In the genomic region with DNA sequence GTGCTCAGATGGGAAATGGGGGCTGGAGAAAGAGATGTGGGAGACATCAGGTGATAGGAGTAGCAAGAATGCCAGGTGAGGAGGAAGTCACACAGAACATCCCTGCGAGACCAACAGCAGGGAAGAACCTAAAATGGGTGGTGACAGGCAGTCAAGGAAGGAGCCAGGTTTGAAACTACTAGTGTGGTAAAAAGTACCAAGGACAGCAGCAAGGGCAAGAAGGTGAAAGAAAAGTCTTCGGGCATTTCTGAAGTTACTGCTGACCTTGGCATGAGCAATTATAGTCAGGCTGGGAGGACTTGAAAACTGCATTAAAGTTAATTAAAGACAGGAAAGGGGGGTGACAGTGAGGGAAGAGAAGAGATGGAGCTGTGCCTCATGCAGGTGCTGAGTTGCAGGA, we compare ENCODE assay signal across 21 cellular contexts.
DNase-seq lines count a peak whose midpoint lies in the region; ATAC-seq, FAIRE-seq and TF ChIP-seq lines count a peak whose summit lies in the region.
"Had no signal": no experiment of that assay in that cellular context is flagged by ENCODE, and none has a peak within 500 bp of the region (broad histone marks: within the 10 kb centered on the region; RNA-seq: fewer than 3 reads in every experiment).

No MANE protein-coding gene starts in this region.

- H3K27me3 ChIP-seq in SK-N-SH (ENCODE audit: insufficient read depth) (no peaks in the 10 kb centered on the region), astrocyte (ENCODE audit: insufficient read depth, low read length) (no peaks in the 10 kb centered on the region), osteoblast (ENCODE audit: insufficient read depth, low read length) (no peaks in the 10 kb centered on the region)

- H3K27me3 Mint-ChIP-seq in astrocyte (ENCODE audit: low read depth, unreplicated experiment) (no peaks in the 10 kb centered on the region), type B pancreatic cell (peaks cover 10% of the 10 kb centered on the region)

- H3K9me3 Mint-ChIP-seq in astrocyte (ENCODE audit: unreplicated experiment) (no peaks in the 10 kb centered on the region), type B pancreatic cell (no peaks in the 10 kb centered on the region)

- H3K9me2 ChIP-seq in SK-N-SH = no peaks in the 10 kb centered on the region

- no peaks in the 10 kb centered on the region for H3K9me3 ChIP-seq in SK-N-SH
- H3K9me3 ChIP-seq in astrocyte (ENCODE audit: insufficient read depth, low read depth, low read length) = no peaks in the 10 kb centered on the region
- H3K9me3 ChIP-seq in osteoblast (ENCODE audit: low read depth, low read length) = no peaks in the 10 kb centered on the region

- H3K9ac ChIP-seq in SK-N-SH (no peak overlapping the region), astrocyte (ENCODE audit: low read length) (no peak overlapping the region)

- H3K36me3 ChIP-seq in SK-N-SH (replicated peaks in 1 of 2; ENCODE audit: control insufficient read depth in 1 of 2, insufficient read depth in 2 of 2, low read length in 1 of 2) (no peaks in the 10 kb centered on the region), astrocyte (ENCODE audit: insufficient read depth, low read length) (no peaks in the 10 kb centered on the region), osteoblast (ENCODE audit: insufficient read depth, low read length) (no peaks in the 10 kb centered on the region)

- H3K79me2 ChIP-seq in SK-N-SH (ENCODE audit: insufficient read depth) (no peaks in the 10 kb centered on the region), astrocyte (ENCODE audit: insufficient read depth, low read length) (no peaks in the 10 kb centered on the region), osteoblast (ENCODE audit: insufficient read depth, low read length) (no peaks in the 10 kb centered on the region)

- WGBS in SK-N-SH (ENCODE audit: low lambda C conversion rate) = 33% methylated on average over 2 of the region's 2 CpGs

- FAIRE-seq in astrocyte (lab: Jason Lieb, UNC) = no peak
- FAIRE-seq: G401.6, GM19239, H54 had no signal

- H3K4me2 ChIP-seq in SK-N-SH (no peak overlapping the region), astrocyte (ENCODE audit: low read length) (peak overlapping the region; percentile 37), osteoblast (ENCODE audit: insufficient read depth, low read length) (no peak overlapping the region)

- H3K4me3 Mint-ChIP-seq in astrocyte (ENCODE audit: unreplicated experiment) (no peak overlapping the region), type B pancreatic cell (no peak overlapping the region)
- H3K4me3 Mint-ChIP-seq: HFFc6 had no signal

- no peak overlapping the region for H3K4me3 ChIP-seq in SK-N-SH (ENCODE audit: low read depth in 2 of 2, low read length in 1 of 2)
- H3K4me3 ChIP-seq in astrocyte (ENCODE audit: insufficient read depth, low read depth, low read length) = no peak overlapping the region
- H3K4me3 ChIP-seq in osteoblast (ENCODE audit: insufficient read depth, low read length) = no peak overlapping the region
- no peak overlapping the region for H3K4me3 ChIP-seq in coronary artery

- H2AFZ ChIP-seq in SK-N-SH (ENCODE audit: low read depth) (no peak overlapping the region), astrocyte (ENCODE audit: low read depth, low read length) (no peak overlapping the region), osteoblast (ENCODE audit: low read length) (no peak overlapping the region)

- peaks cover 18% of the 10 kb centered on the region for H3K4me1 Mint-ChIP-seq in astrocyte (ENCODE audit: low read depth, unreplicated experiment)
- H3K4me1 Mint-ChIP-seq in type B pancreatic cell (ENCODE audit: unreplicated experiment) = no peaks in the 10 kb centered on the region

- TF ChIP-seq CTCF in SK-N-SH (IDR thresholded peaks at IDR 0.05) (no peak), astrocyte (IDR thresholded peaks at IDR 0.05; ENCODE audit: insufficient read depth, low read depth, low read length) (no peak), osteoblast (IDR thresholded peaks at IDR 0.05; ENCODE audit: extremely low read depth, low read depth, low read length) (no peak), coronary artery (IDR thresholded peaks at IDR 0.05) (no peak), type B pancreatic cell (conservative IDR thresholded peaks at IDR 0.05) (no peak)

- H3K4me1 ChIP-seq in SK-N-SH (ENCODE audit: control insufficient read depth in 1 of 2, insufficient read depth in 2 of 2, low read depth in 1 of 2, low read length in 1 of 2) = no peaks in the 10 kb centered on the region
- peaks cover 41% of the 10 kb centered on the region for H3K4me1 ChIP-seq in astrocyte (ENCODE audit: insufficient read depth, low read length)
- H3K4me1 ChIP-seq in osteoblast (ENCODE audit: insufficient read depth, low read length) = no peaks in the 10 kb centered on the region

- H4K20me1 ChIP-seq in SK-N-SH (ENCODE audit: insufficient read depth) = no peaks in the 10 kb centered on the region
- H4K20me1 ChIP-seq in astrocyte (ENCODE audit: insufficient read depth, low read length) = no peaks in the 10 kb centered on the region
- no peaks in the 10 kb centered on the region for H4K20me1 ChIP-seq in osteoblast (ENCODE audit: insufficient read depth, low read length)

- CTCF ChIA-PET in SK-N-SH (lab: Yijun Ruan, JAX) = interaction anchor here (1.4 kb wide), 1 partner anchor 40 kb away, joined by 3 read pairs; no protein-coding TSS in a partner anchor

- TF ChIP-seq RAD21 in SK-N-SH (IDR thresholded peaks at IDR 0.05; ENCODE audit: low read length) = no peak

- DNase-seq in SK-N-SH (no peak), astrocyte (ENCODE audit: low read depth) (no peak), iPS-NIHi11 (ENCODE audit: low spot score) (peak; percentile 14), osteoblast (ENCODE audit: insufficient read length, low spot score, missing footprints) (peak; percentile 9), coronary artery (ENCODE audit: low spot score) (no peak), type B pancreatic cell (ENCODE audit: extremely low spot score, unreplicated experiment) (no peak)
- no peak for DNase-seq in stimulated activated naive CD4-positive, alpha-beta T cell (lab: John Stamatoyannopoulos, UW)
- DNase-seq: HFFc6; NCI-H1092; NCI-H1436; NCI-H1930; NCI-H69; NK-92 treated with Interleukin-12 subunit alpha and Interleukin-12 subunit beta, amount 100 ng/mL, for 24 hours; SHP77 treated with DMSO at 0.1 percent for 48 hours had no signal

- H3K36me3 Mint-ChIP-seq in astrocyte (ENCODE audit: low read depth, unreplicated experiment) (no peaks in the 10 kb centered on the region), type B pancreatic cell (no peaks in the 10 kb centered on the region)

- H3K27ac Mint-ChIP-seq in astrocyte (ENCODE audit: unreplicated experiment) = no peak overlapping the region
- H3K27ac Mint-ChIP-seq in type B pancreatic cell = no peak overlapping the region
- H3K27ac Mint-ChIP-seq: HFFc6 had no signal

- no peak for ATAC-seq in SK-N-SH treated with all-trans-retinoic acid at 6 μM for 48 hours

- POLR2A ChIA-PET in SK-N-SH (lab: Yijun Ruan, JAX) = no interaction called here

- H3K27ac ChIP-seq in SK-N-SH (ENCODE audit: low read depth in 2 of 2, low read length in 1 of 2) (no peak overlapping the region), astrocyte (ENCODE audit: low read depth, low read length) (no peak overlapping the region), osteoblast (ENCODE audit: low read depth, low read length) (no peak overlapping the region), coronary artery (no peak overlapping the region)
- H3K27ac ChIP-seq: 22Rv1, C4-2B, RWPE1 had no signal

- TF ChIP-seq EP300 in SK-N-SH (IDR thresholded peaks at IDR 0.05; ENCODE audit: borderline replicate concordance in 1 of 2, low read depth in 1 of 2, low read length in 1 of 2) = no peak

- no peaks in the 10 kb centered on the region for H3F3A ChIP-seq in SK-N-SH (replicated peaks; ENCODE audit: insufficient read depth)

TF ChIP-seq in SK-N-SH, 30 proteins besides CTCF, POLR2A, EP300 and RAD21 (continues in another document):
- TF ChIP-seq MXI1 (IDR thresholded peaks at IDR 0.05; ENCODE audit: low read depth, low read length) (no peak), FOXM1 (IDR thresholded peaks at IDR 0.05; ENCODE audit: low read depth) (no peak), JUND (IDR thresholded peaks at IDR 0.05) (no peak)
- TF ChIP-seq, protein P1, sequence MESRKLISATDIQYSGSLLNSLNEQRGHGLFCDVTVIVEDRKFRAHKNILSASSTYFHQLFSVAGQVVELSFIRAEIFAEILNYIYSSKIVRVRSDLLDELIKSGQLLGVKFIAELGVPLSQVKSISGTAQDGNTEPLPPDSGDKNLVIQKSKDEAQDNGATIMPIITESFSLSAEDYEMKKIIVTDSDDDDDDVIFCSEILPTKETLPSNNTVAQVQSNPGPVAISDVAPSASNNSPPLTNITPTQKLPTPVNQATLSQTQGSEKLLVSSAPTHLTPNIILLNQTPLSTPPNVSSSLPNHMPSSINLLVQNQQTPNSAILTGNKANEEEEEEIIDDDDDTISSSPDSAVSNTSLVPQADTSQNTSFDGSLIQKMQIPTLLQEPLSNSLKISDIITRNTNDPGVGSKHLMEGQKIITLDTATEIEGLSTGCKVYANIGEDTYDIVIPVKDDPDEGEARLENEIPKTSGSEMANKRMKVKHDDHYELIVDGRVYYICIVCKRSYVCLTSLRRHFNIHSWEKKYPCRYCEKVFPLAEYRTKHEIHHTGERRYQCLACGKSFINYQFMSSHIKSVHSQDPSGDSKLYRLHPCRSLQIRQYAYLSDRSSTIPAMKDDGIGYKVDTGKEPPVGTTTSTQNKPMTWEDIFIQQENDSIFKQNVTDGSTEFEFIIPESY (IDR thresholded peaks at IDR 0.05; ENCODE audit: borderline replicate concordance, low read depth) = no peak

TF ChIP-seq in SK-N-SH treated with all-trans-retinoic acid at 6 μM for 48 hours, 23 proteins besides CTCF, POLR2A, EP300 and RAD21 (continues in another document):
- TF ChIP-seq RARB (CRISPR knock-in tag; IDR thresholded peaks at IDR 0.05) (no peak), SNAI2 (CRISPR knock-in tag; IDR thresholded peaks at IDR 0.05) (no peak), TCF4 (CRISPR knock-in tag; IDR thresholded peaks at IDR 0.05; ENCODE audit: borderline replicate concordance) (no peak), ZNF8 (CRISPR knock-in tag; IDR thresholded peaks at IDR 0.05) (no peak), CSDC2 (CRISPR knock-in tag; IDR thresholded peaks at IDR 0.05) (no peak), ZC3H10 (CRISPR knock-in tag; IDR thresholded peaks at IDR 0.05) (no peak), ZNF565 (CRISPR knock-in tag; conservative IDR thresholded peaks at IDR 0.05; ENCODE audit: low read depth) (no peak), OSR1 (CRISPR knock-in tag; IDR thresholded peaks at IDR 0.05) (no peak)
- TF ChIP-seq, protein P2, sequence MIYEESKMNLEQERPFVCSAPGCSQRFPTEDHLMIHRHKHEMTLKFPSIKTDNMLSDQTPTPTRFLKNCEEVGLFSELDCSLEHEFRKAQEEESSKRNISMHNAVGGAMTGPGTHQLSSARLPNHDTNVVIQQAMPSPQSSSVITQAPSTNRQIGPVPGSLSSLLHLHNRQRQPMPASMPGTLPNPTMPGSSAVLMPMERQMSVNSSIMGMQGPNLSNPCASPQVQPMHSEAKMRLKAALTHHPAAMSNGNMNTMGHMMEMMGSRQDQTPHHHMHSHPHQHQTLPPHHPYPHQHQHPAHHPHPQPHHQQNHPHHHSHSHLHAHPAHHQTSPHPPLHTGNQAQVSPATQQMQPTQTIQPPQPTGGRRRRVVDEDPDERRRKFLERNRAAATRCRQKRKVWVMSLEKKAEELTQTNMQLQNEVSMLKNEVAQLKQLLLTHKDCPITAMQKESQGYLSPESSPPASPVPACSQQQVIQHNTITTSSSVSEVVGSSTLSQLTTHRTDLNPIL (CRISPR knock-in tag; IDR thresholded peaks at IDR 0.05; ENCODE audit: low read depth) = no peak

Comparison
In these comparisons a context has a peak if more than half of its experiments do, and no peak if none do; other contexts are left out.
1. DNase-seq: peak in iPS-NIHi11 (single experiment) and osteoblast (single experiment); none in SK-N-SH (single experiment), astrocyte (single experiment), coronary artery (single experiment), type B pancreatic cell (single experiment) and stimulated activated naive CD4-positive, alpha-beta T cell (0 of 6).